ENCODE assay signal across 13 cellular contexts in the genomic region with DNA sequence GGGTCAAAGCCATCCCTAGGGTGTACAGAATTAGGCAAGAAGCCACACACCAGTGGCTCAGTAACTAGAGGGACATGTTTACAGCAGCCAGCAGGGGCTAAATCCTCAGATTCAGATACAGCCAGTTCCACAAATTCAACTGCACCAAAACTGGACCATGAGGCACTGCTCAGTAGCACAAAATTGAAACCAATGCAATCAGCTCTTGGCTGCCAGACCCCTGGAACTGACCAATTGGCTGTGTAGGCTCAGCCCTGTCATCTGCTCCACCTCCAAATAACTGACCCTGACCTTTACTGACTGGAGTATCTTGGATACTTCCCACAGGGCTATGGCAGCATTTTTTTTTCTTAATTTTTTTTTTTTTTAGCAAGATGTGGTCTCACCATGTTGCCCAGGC.
DNase-seq lines count a peak whose midpoint lies in the region; ATAC-seq and TF ChIP-seq lines count a peak whose summit lies in the region.
"Had no signal": no experiment of that assay in that cellular context is flagged by ENCODE, and none has a peak within 500 bp of the region (broad histone marks: within the 10 kb centered on the region; RNA-seq: fewer than 3 reads in every experiment).

No MANE protein-coding gene starts in this region.

- no peak for TF ChIP-seq CTCF in ascending aorta (IDR thresholded peaks at IDR 0.05)
- no peak for TF ChIP-seq CTCF in left lung (IDR thresholded peaks at IDR 0.05)

- peaks cover 3% of the 10 kb centered on the region for H3K36me3 Mint-ChIP-seq in CD4-positive, CD25-positive, alpha-beta regulatory T cell
- H3K36me3 Mint-ChIP-seq: natural killer cell treated with Interleukin-12 subunit alpha and Interleukin-12 subunit beta and Interleukin-15 and Interleukin-18, amount 100 ng/mL, for 72 hours had no signal

- H3K27me3 Mint-ChIP-seq in CD4-positive, CD25-positive, alpha-beta regulatory T cell: no peaks in the 10 kb centered on the region

- no peak for ATAC-seq in CD4-positive, CD25-positive, alpha-beta regulatory T cell (ENCODE audit: low read depth in 2 of 2)
- peak; percentile 20 for ATAC-seq in left lung
- no peak for ATAC-seq in GM21515 (IDR thresholded peaks at IDR 0.05; ENCODE audit: unreplicated experiment)
- ATAC-seq in HG03432 (IDR thresholded peaks at IDR 0.05; ENCODE audit: unreplicated experiment): no peak
- ATAC-seq: natural killer cell treated with Interleukin-12 subunit alpha and Interleukin-12 subunit beta and Interleukin-15 and Interleukin-18, amount 100 ng/mL, for 72 hours had no signal

- peaks cover 16 to 42% (median 29%) of the 10 kb centered on the region in 4 donors for H3K4me1 Mint-ChIP-seq in CD4-positive, CD25-positive, alpha-beta regulatory T cell

- peak overlapping the region in 1 of 4 donors; percentile 18 for H3K4me3 Mint-ChIP-seq in CD4-positive, CD25-positive, alpha-beta regulatory T cell
- H3K4me3 Mint-ChIP-seq: natural killer cell treated with Interleukin-12 subunit alpha and Interleukin-12 subunit beta and Interleukin-15 and Interleukin-18, amount 100 ng/mL, for 72 hours had no signal

- H3K4me2 ChIP-seq in skeletal muscle satellite cell (ENCODE audit: low read length): peak overlapping the region; percentile 84

- peaks cover 29% of the 10 kb centered on the region for H3K4me1 ChIP-seq in CD4-positive, CD25-positive, alpha-beta regulatory T cell (ENCODE audit: control insufficient read depth, insufficient read depth, low read length, poor library complexity, severe bottlenecking)
- H3K4me1 ChIP-seq in ascending aorta (peaks cover 4 to 25% of the 10 kb centered on the region in 2 donors), left lung (peaks cover 9 to 31% of the 10 kb centered on the region in 2 donors), skeletal muscle satellite cell (ENCODE audit: control insufficient read depth, insufficient read depth, low read length) (peaks cover 45% of the 10 kb centered on the region)

- intact Hi-C loops in ascending aorta (cut with DNase I) (loop anchor here (5.0 kb wide), 2 partner anchors 37 to 38 kb away; no protein-coding TSS in a partner anchor), left lung (cut with DNase I) (no loop called here)

- H3K36me3 ChIP-seq in CD4-positive, CD25-positive, alpha-beta regulatory T cell (ENCODE audit: control insufficient read depth, insufficient read depth, low read length): no peaks in the 10 kb centered on the region
- no peaks in the 10 kb centered on the region for H3K36me3 ChIP-seq in ascending aorta
- no peaks in the 10 kb centered on the region for H3K36me3 ChIP-seq in left lung
- H3K36me3 ChIP-seq in skeletal muscle satellite cell (ENCODE audit: insufficient read depth, low read length): no peaks in the 10 kb centered on the region

- peak overlapping the region; percentile 76 for H3K9ac ChIP-seq in skeletal muscle satellite cell (ENCODE audit: low read depth, low read length)

- no peak for DNase-seq in CD4-positive, CD25-positive, alpha-beta regulatory T cell
- DNase-seq in ascending aorta (ENCODE audit: low spot score in 2 of 2) (no peak), left lung (no peak), kidney tubule cell (ENCODE audit: low spot score) (no peak), EL (no peak)
- DNase-seq: activated CD4-positive, alpha-beta T cell treated with anti-CD3 and anti-CD28 coated beads, Interleukin-2, amount 50 U/mL, for 1 hour; DMS153; effector CD8-positive, alpha-beta T cell; NCI-H1048 had no signal

- no peaks in the 10 kb centered on the region for H3K9me3 Mint-ChIP-seq in CD4-positive, CD25-positive, alpha-beta regulatory T cell
- H3K9me3 Mint-ChIP-seq: natural killer cell treated with Interleukin-12 subunit alpha and Interleukin-12 subunit beta and Interleukin-15 and Interleukin-18, amount 100 ng/mL, for 72 hours had no signal

- H3K4me3 ChIP-seq in CD4-positive, CD25-positive, alpha-beta regulatory T cell (ENCODE audit: low read depth, low read length): no peak overlapping the region
- H3K4me3 ChIP-seq in ascending aorta: peak overlapping the region in 1 of 2 donors; percentile 46
- H3K4me3 ChIP-seq in left lung: no peak overlapping the region
- H3K4me3 ChIP-seq in skeletal muscle satellite cell (ENCODE audit: low read length): no peak overlapping the region

- no peaks in the 10 kb centered on the region for H3K27me3 ChIP-seq in CD4-positive, CD25-positive, alpha-beta regulatory T cell (ENCODE audit: control insufficient read depth, insufficient read depth, low read length)
- H3K27me3 ChIP-seq in ascending aorta (no peaks in the 10 kb centered on the region), left lung (no peaks in the 10 kb centered on the region), skeletal muscle satellite cell (ENCODE audit: control insufficient read depth, insufficient read depth, low read length) (no peaks in the 10 kb centered on the region)

- H3K27ac ChIP-seq in CD4-positive, CD25-positive, alpha-beta regulatory T cell (ENCODE audit: insufficient read depth, low read length, poor library complexity, severe bottlenecking): no peak overlapping the region
- H3K27ac ChIP-seq in ascending aorta: peak overlapping the region; percentile 71 to 76
- peak overlapping the region; percentile 53 to 79 for H3K27ac ChIP-seq in left lung

- H3K27ac Mint-ChIP-seq in CD4-positive, CD25-positive, alpha-beta regulatory T cell: peak overlapping the region; percentile 42 to 76 (median 63)
- H3K27ac Mint-ChIP-seq: natural killer cell treated with Interleukin-12 subunit alpha and Interleukin-12 subunit beta and Interleukin-15 and Interleukin-18, amount 100 ng/mL, for 72 hours had no signal

- no peaks in the 10 kb centered on the region for H3K9me3 ChIP-seq in CD4-positive, CD25-positive, alpha-beta regulatory T cell (ENCODE audit: control insufficient read depth in 2 of 2, low read length in 2 of 2)
- no peaks in the 10 kb centered on the region for H3K9me3 ChIP-seq in ascending aorta
- H3K9me3 ChIP-seq in left lung: no peaks in the 10 kb centered on the region
- H3K9me3 ChIP-seq in skeletal muscle satellite cell (replicated peaks; ENCODE audit: low read length): no peaks in the 10 kb centered on the region
